ENCODE assay signal across 19 cellular contexts in genomic region chr17:8831234-8831849, GRCh38. TPM values are rescaled to one million over a fixed set of nuclear protein-coding genes. Genes with fewer than 3 reads are reported as not detected.
DNase-seq lines count a peak whose midpoint lies in the region; ATAC-seq and TF ChIP-seq lines count a peak whose summit lies in the region.
"Had no signal": no experiment of that assay in that cellular context is flagged by ENCODE, and none has a peak within 500 bp of the region (broad histone marks: within the 10 kb centered on the region; RNA-seq: fewer than 3 reads in every experiment).

No MANE protein-coding gene starts in this region.

- no peaks in the 10 kb centered on the region for H3K4me1 ChIP-seq in CD8-positive, alpha-beta memory T cell (ENCODE audit: insufficient read depth, low read length)

- CTCF ChIA-PET in CD8-positive, alpha-beta memory T cell (lab: Charles Lee): no interaction called here

- H3K4me3 Mint-ChIP-seq in CD8-positive, alpha-beta memory T cell: no peak overlapping the region

- peaks cover 0 to 4% (median 0%) of the 10 kb centered on the region in 3 donors for H3K36me3 Mint-ChIP-seq in CD8-positive, alpha-beta memory T cell

- H3K27me3 Mint-ChIP-seq in CD8-positive, alpha-beta memory T cell: no peaks in the 10 kb centered on the region

- H3K9me3 Mint-ChIP-seq in CD8-positive, alpha-beta memory T cell: no peaks in the 10 kb centered on the region

- DNase-seq in activated CD8-positive, alpha-beta memory T cell treated with anti-CD3 and anti-CD28 coated beads for 24 hours: peak; percentile 30
- no peak for DNase-seq in activated CD8-positive, alpha-beta memory T cell treated with anti-CD3 and anti-CD28 coated beads, Interleukin-2, amount 50 U/mL, for 4 hours
- DNase-seq in WERI-Rb-1 (peak; percentile 55), iPS-NIHi7 (ENCODE audit: extremely low spot score) (peak; percentile 2), SHP77 (lab: John Stamatoyannopoulos, UW) (no peak)
- DNase-seq in CD8-positive, alpha-beta memory T cell: no peak
- DNase-seq: 8988T, DMS79, NCI-H1694, NCI-H2081, NCI-H2171, NCI-H524 treated with DMSO at 0.1 percent for 48 hours, PC-3, Right ventricle myocardium superior had no signal

- no peaks in the 10 kb centered on the region for H3K9me3 ChIP-seq in WERI-Rb-1 (ENCODE audit: severe bottlenecking)
- no peaks in the 10 kb centered on the region for H3K9me3 ChIP-seq in CD8-positive, alpha-beta memory T cell (ENCODE audit: low read length)

- peak overlapping the region; percentile 55 for H3K27ac ChIP-seq in WERI-Rb-1
- H3K27ac ChIP-seq in CD8-positive, alpha-beta memory T cell (ENCODE audit: low read depth, low read length): no peak overlapping the region
- H3K27ac ChIP-seq: C4-2B had no signal

- ATAC-seq in HG02642 (IDR thresholded peaks at IDR 0.05; ENCODE audit: poor library complexity, unreplicated experiment): no peak
- ATAC-seq: PC-3 had no signal

- no peak overlapping the region for H3K27ac Mint-ChIP-seq in CD8-positive, alpha-beta memory T cell

- no peak for TF ChIP-seq CTCF in WERI-Rb-1 (IDR thresholded peaks at IDR 0.05; ENCODE audit: low read depth, low read length)

- H3K4me1 Mint-ChIP-seq in CD8-positive, alpha-beta memory T cell: no peaks in the 10 kb centered on the region

- POLR2A ChIA-PET in CD8-positive, alpha-beta memory T cell (lab: Charles Lee): interaction anchor here (0.6 kb wide), 1 partner anchor 107 kb away, joined by 4 read pairs; no protein-coding TSS in a partner anchor

- no peak overlapping the region for H3K4me3 ChIP-seq in WERI-Rb-1 (ENCODE audit: low read depth, low read length)
- no peak overlapping the region for H3K4me3 ChIP-seq in CD8-positive, alpha-beta memory T cell (ENCODE audit: low read length)

- H3K27me3 ChIP-seq in WERI-Rb-1 (ENCODE audit: insufficient read depth, low read depth, severe bottlenecking): no peaks in the 10 kb centered on the region
- H3K27me3 ChIP-seq in CD8-positive, alpha-beta memory T cell (ENCODE audit: insufficient read depth, low read length, poor library complexity, severe bottlenecking): no peaks in the 10 kb centered on the region

- no peaks in the 10 kb centered on the region for H3K36me3 ChIP-seq in WERI-Rb-1
- no peaks in the 10 kb centered on the region for H3K36me3 ChIP-seq in CD8-positive, alpha-beta memory T cell (ENCODE audit: insufficient read depth, low read length)

RNA-seq across cellular contexts. Expression of gene MFSD6L, which starts 32.2 kb away (rescaled TPM):
- total RNA-seq in CD8-positive, alpha-beta memory T cell: not detected
- polyA plus RNA-seq in CD8-positive, alpha-beta memory T cell: not detected
- total RNA-seq: M059J, RPMI7951 had no signal
- polyA plus RNA-seq: AG04450 had no signal

RNA-seq across cellular contexts. Expression of gene PIK3R6, which starts 36.1 kb away (rescaled TPM):
- under 1 TPM; 0.18 to 0.35 TPM for total RNA-seq in CD8-positive, alpha-beta memory T cell
- polyA plus RNA-seq in CD8-positive, alpha-beta memory T cell: 0.61 TPM
- total RNA-seq: M059J, PC-3, RPMI7951 had no signal
- polyA plus RNA-seq: AG04450 had no signal

Comparison
In these comparisons a context has a peak if more than half of its experiments do, and no peak if none do; other contexts are left out.
1. DNase-seq: peak in activated CD8-positive, alpha-beta memory T cell treated with anti-CD3 and anti-CD28 coated beads for 24 hours (single experiment), WERI-Rb-1 (single experiment) and iPS-NIHi7 (single experiment); none in activated CD8-positive, alpha-beta memory T cell treated with anti-CD3 and anti-CD28 coated beads, Interleukin-2, amount 50 U/mL, for 4 hours (single experiment), CD8-positive, alpha-beta memory T cell (0 of 5) and SHP77 (0 of 2).